Comparison of ENCODE assay signal across 8 cellular contexts in genomic region chr1:9196129-9197040, GRCh38. TPM values are rescaled to one million over a fixed set of nuclear protein-coding genes. Genes with fewer than 3 reads are reported as not detected.
DNase-seq lines count a peak whose midpoint lies in the region; ATAC-seq, FAIRE-seq and TF ChIP-seq lines count a peak whose summit lies in the region.

No MANE protein-coding gene starts in this region.

- H3K4me1 ChIP-seq in parathyroid adenoma (no peaks in the 10 kb centered on the region), tibial artery (peaks cover 0 to 41% (median 27%) of the 10 kb centered on the region in 4 donors)

- peak; percentile 19 for FAIRE-seq in frontal cortex (lab: Jason Lieb, UNC)

- H3K27me3 ChIP-seq in parathyroid adenoma (ENCODE audit: control insufficient read depth, insufficient read depth, low read length) (no peaks in the 10 kb centered on the region), tibial artery (no peaks in the 10 kb centered on the region)

- H3K4me3 Mint-ChIP-seq in activated T-helper 2 cell treated with anti-CD3 and anti-CD28 coated beads, Interferon-gamma antibody, Interleukin-2, Interleukin-4, amounts not matched to agents 10 μg/mL and 5 μg/mL and 100 μg/mL, durations not matched to agents 14 hours and 24 hours and 36 hours (ENCODE audit: low read depth) = no peak overlapping the region

- ATAC-seq in HG03521 (IDR thresholded peaks at IDR 0.05; ENCODE audit: unreplicated experiment) (peak; percentile 40), GM19463 (IDR thresholded peaks at IDR 0.05; ENCODE audit: unreplicated experiment) (no peak)

- no peaks in the 10 kb centered on the region for H3K36me3 Mint-ChIP-seq in activated T-helper 2 cell treated with anti-CD3 and anti-CD28 coated beads, Interferon-gamma antibody, Interleukin-2, Interleukin-4, amounts not matched to agents 10 μg/mL and 5 μg/mL and 100 μg/mL, durations not matched to agents 14 hours and 24 hours and 36 hours (ENCODE audit: low read depth)

- H3K79me2 ChIP-seq in parathyroid adenoma = no peaks in the 10 kb centered on the region

- peaks cover 54% of the 10 kb centered on the region for H3K27me3 Mint-ChIP-seq in activated T-helper 2 cell treated with anti-CD3 and anti-CD28 coated beads, Interferon-gamma antibody, Interleukin-2, Interleukin-4, amounts not matched to agents 10 μg/mL and 5 μg/mL and 100 μg/mL, durations not matched to agents 14 hours and 24 hours and 36 hours (ENCODE audit: low read depth)

- H3K36me3 ChIP-seq in parathyroid adenoma (ENCODE audit: control insufficient read depth, insufficient read depth, low read length) = no peaks in the 10 kb centered on the region
- H3K36me3 ChIP-seq in tibial artery = no peaks in the 10 kb centered on the region

- H3K9me3 ChIP-seq in parathyroid adenoma (ENCODE audit: control insufficient read depth, low read length) (no peaks in the 10 kb centered on the region), tibial artery (no peaks in the 10 kb centered on the region)

- peaks cover 28% of the 10 kb centered on the region for H3K4me1 Mint-ChIP-seq in activated T-helper 2 cell treated with anti-CD3 and anti-CD28 coated beads, Interferon-gamma antibody, Interleukin-2, Interleukin-4, amounts not matched to agents 10 μg/mL and 5 μg/mL and 100 μg/mL, durations not matched to agents 14 hours and 24 hours and 36 hours (ENCODE audit: low read depth)

- no peak overlapping the region for H3K9ac ChIP-seq in parathyroid adenoma

- TF ChIP-seq CTCF in parathyroid adenoma (IDR thresholded peaks at IDR 0.05) (peak; percentile 69), tibial artery (IDR thresholded peaks at IDR 0.05) (peak; percentile 81 to 86)

- intact Hi-C loops in activated T-helper 2 cell treated with anti-CD3 and anti-CD28 coated beads, Interferon-gamma antibody, Interleukin-2, Interleukin-4, amounts not matched to agents 10 μg/mL and 5 μg/mL and 100 μg/mL, durations not matched to agents 14 hours and 24 hours and 36 hours (cut with micrococcal nuclease) = loop anchor here (1.0 kb wide), 3 partner anchors 15 to 86 kb away; no protein-coding TSS in a partner anchor
- intact Hi-C loops in tibial artery (cut with DNase I; ENCODE audit: low total_unique reads) = loop anchor here (5.0 kb wide), 1 partner anchor 41 kb away; no protein-coding TSS in a partner anchor

- DNase-seq in GM03348 (ENCODE audit: low spot score) (peak; percentile 74), RKO (ENCODE audit: low spot score) (peak; percentile 60), frontal cortex (ENCODE audit: low spot score in 2 of 2) (peak; percentile 59 to 61), tibial artery (peak; percentile 74 to 81)
- DNase-seq in activated T-helper 2 cell treated with anti-CD3 and anti-CD28 coated beads, Interferon-gamma antibody, Interleukin-2, Interleukin-4, amounts not matched to agents 10 μg/mL and 5 μg/mL and 100 μg/mL, durations not matched to agents 14 hours and 24 hours and 36 hours (ENCODE audit: low spot score) = peak; percentile 44

- H3K4me3 ChIP-seq in parathyroid adenoma (ENCODE audit: low read depth, low read length) (no peak overlapping the region), tibial artery (peak overlapping the region in 1 of 2 donors; percentile 17)

- no peak overlapping the region for H2AFZ ChIP-seq in parathyroid adenoma

- peak overlapping the region; percentile 3 for H3K27ac Mint-ChIP-seq in activated T-helper 2 cell treated with anti-CD3 and anti-CD28 coated beads, Interferon-gamma antibody, Interleukin-2, Interleukin-4, amounts not matched to agents 10 μg/mL and 5 μg/mL and 100 μg/mL, durations not matched to agents 14 hours and 24 hours and 36 hours

- peak overlapping the region; percentile 24 for H3K27ac ChIP-seq in parathyroid adenoma
- no peak overlapping the region for H3K27ac ChIP-seq in tibial artery

- H3K4me2 ChIP-seq in parathyroid adenoma (ENCODE audit: low read length) = peak overlapping the region; percentile 8

- H3K9me3 Mint-ChIP-seq in activated T-helper 2 cell treated with anti-CD3 and anti-CD28 coated beads, Interferon-gamma antibody, Interleukin-2, Interleukin-4, amounts not matched to agents 10 μg/mL and 5 μg/mL and 100 μg/mL, durations not matched to agents 14 hours and 24 hours and 36 hours = no peaks in the 10 kb centered on the region

RNA-seq across cellular contexts. Expression of gene H6PD, which starts 38.2 kb away (rescaled TPM):
- 27.1 and 28.0 TPM in 2 replicates for total RNA-seq in activated T-helper 2 cell treated with anti-CD3 and anti-CD28 coated beads, Interferon-gamma antibody, Interleukin-2, Interleukin-4, amounts not matched to agents 10 μg/mL and 5 μg/mL and 100 μg/mL, durations not matched to agents 14 hours and 24 hours and 36 hours
- 5.3 TPM for total RNA-seq in frontal cortex
